ENCODE assay signal across 32 cellular contexts in genomic region chr1:95627244-95627643, GRCh38.
"Had no signal": no experiment of that assay in that cellular context is flagged by ENCODE, and none has a peak within 500 bp of the region (broad histone marks: within the 10 kb centered on the region; RNA-seq: fewer than 3 reads in every experiment).

No MANE protein-coding gene starts in this region.

- DNase-seq: activated CD4-positive, alpha-beta T cell treated with anti-CD3 and anti-CD28 coated beads for 36 hours; activated CD4-positive, CD25-positive, alpha-beta regulatory T cell; activated CD8-positive, alpha-beta memory T cell treated with anti-CD3 and anti-CD28 coated beads, Interleukin-2, amount 10 ng/mL, durations not matched to agents 7 days and 5 days; activated CD8-positive, alpha-beta T cell treated with anti-CD3 and anti-CD28 coated beads, Interleukin-2, amount 10 ng/mL, durations not matched to agents 7 days and 5 days; activated naive CD4-positive, alpha-beta T cell treated with Interleukin-2 at 50 U/mL for 16 hours; activated T-cell treated with anti-CD3 and anti-CD28 coated beads, Interleukin-2, amount 50 U/mL, for 48 hours; adrenal gland; cortex of kidney; effector memory CD8-positive, alpha-beta T cell; foreskin keratinocyte; heart left ventricle; midbrain; naive thymus-derived CD4-positive, alpha-beta T cell; nucleus accumbens; psoas muscle; stimulated activated CD4-positive, alpha-beta T cell treated with anti-CD3 and anti-CD28 coated beads, Interleukin-1b, Interleukin-23, amount 100 ng/mL, for 48 hours; stimulated activated CD4-positive, alpha-beta T cell treated with anti-CD3 and anti-CD28 coated beads, Interleukin-4, amount 100 ng/mL, for 4 hours; stimulated activated CD8-positive, alpha-beta memory T cell treated with anti-CD3 and anti-CD28 coated beads, Interleukin-4, amount 100 ng/mL, for 48 hours; stimulated activated naive CD8-positive, alpha-beta T cell treated with anti-CD3 and anti-CD28 coated beads, Interleukin-15, amount 100 ng/mL, for 72 hours; T-helper 17 cell; T1000; thyroid gland; upper lobe of left lung had no signal

- H3K36me3 ChIP-seq: adrenal gland, ascending aorta, heart left ventricle, right atrium auricular region, thyroid gland, upper lobe of left lung, vagina had no signal

- ATAC-seq: activated CD4-positive, alpha-beta T cell treated with anti-CD3 and anti-CD28 coated beads for 36 hours; activated CD8-positive, alpha-beta memory T cell treated with anti-CD3 and anti-CD28 coated beads, Interleukin-2, amount 10 ng/mL, durations not matched to agents 7 days and 5 days; activated CD8-positive, alpha-beta T cell treated with anti-CD3 and anti-CD28 coated beads, Interleukin-2, amount 10 ng/mL, durations not matched to agents 7 days and 5 days; effector memory CD8-positive, alpha-beta T cell; esophagus mucosa; foreskin keratinocyte; heart left ventricle; naive thymus-derived CD4-positive, alpha-beta T cell; psoas muscle; stimulated activated memory B cell treated with anti-CD40 and anti-IgM and Interleukin-4, amounts not matched to agents 10 μg/mL and 1 μg/mL and 100 μg/mL, for 72 hours; stimulated activated naive CD8-positive, alpha-beta T cell treated with anti-CD3 and anti-CD28 coated beads, Interleukin-15, amount 100 ng/mL, for 72 hours; T-helper 17 cell had no signal

- H3K36me3 Mint-ChIP-seq: activated CD8-positive, alpha-beta memory T cell treated with anti-CD3 and anti-CD28 coated beads, Interleukin-2, amount 10 ng/mL, durations not matched to agents 7 days and 5 days; activated naive CD8-positive, alpha-beta T cell; brain; naive thymus-derived CD4-positive, alpha-beta T cell; stimulated activated memory B cell treated with anti-CD40 and anti-IgM and Interleukin-4, amounts not matched to agents 10 μg/mL and 1 μg/mL and 100 μg/mL, for 72 hours had no signal

- H3K79me2 ChIP-seq: parathyroid adenoma had no signal

- H2AFZ ChIP-seq: parathyroid adenoma had no signal

- H3K4me3 Mint-ChIP-seq: activated CD4-positive, alpha-beta T cell treated with anti-CD3 and anti-CD28 coated beads for 36 hours; activated CD8-positive, alpha-beta memory T cell treated with anti-CD3 and anti-CD28 coated beads, Interleukin-2, amount 10 ng/mL, durations not matched to agents 7 days and 5 days; activated CD8-positive, alpha-beta T cell treated with anti-CD3 and anti-CD28 coated beads, Interleukin-2, amount 10 ng/mL, durations not matched to agents 7 days and 5 days; activated naive CD8-positive, alpha-beta T cell; brain; effector memory CD8-positive, alpha-beta T cell; naive thymus-derived CD4-positive, alpha-beta T cell; stimulated activated memory B cell treated with anti-CD40 and anti-IgM and Interleukin-4, amounts not matched to agents 10 μg/mL and 1 μg/mL and 100 μg/mL, for 72 hours; stimulated activated naive CD8-positive, alpha-beta T cell treated with anti-CD3 and anti-CD28 coated beads, Interleukin-15, amount 100 ng/mL, for 72 hours; T-helper 17 cell had no signal

- H3K27me3 Mint-ChIP-seq: activated CD4-positive, alpha-beta T cell treated with anti-CD3 and anti-CD28 coated beads for 36 hours; activated CD8-positive, alpha-beta memory T cell treated with anti-CD3 and anti-CD28 coated beads, Interleukin-2, amount 10 ng/mL, durations not matched to agents 7 days and 5 days; activated naive CD8-positive, alpha-beta T cell; brain; effector memory CD8-positive, alpha-beta T cell; stimulated activated memory B cell treated with anti-CD40 and anti-IgM and Interleukin-4, amounts not matched to agents 10 μg/mL and 1 μg/mL and 100 μg/mL, for 72 hours; stimulated activated naive CD8-positive, alpha-beta T cell treated with anti-CD3 and anti-CD28 coated beads, Interleukin-15, amount 100 ng/mL, for 72 hours; T-helper 17 cell had no signal

- H3K4me1 ChIP-seq: adrenal gland, ascending aorta, foreskin keratinocyte, heart left ventricle, parathyroid adenoma, psoas muscle, right atrium auricular region, thyroid gland, upper lobe of left lung, vagina had no signal

- H3K27ac ChIP-seq: adrenal gland, ascending aorta, foreskin keratinocyte, heart left ventricle, parathyroid adenoma, psoas muscle, right atrium auricular region, thyroid gland, vagina had no signal

- H3K4me3 ChIP-seq: adrenal gland, ascending aorta, heart left ventricle, psoas muscle, right atrium auricular region, smooth muscle cell, thyroid gland, upper lobe of left lung, vagina had no signal

- H3K27ac Mint-ChIP-seq: activated CD4-positive, alpha-beta T cell treated with anti-CD3 and anti-CD28 coated beads for 36 hours; activated CD8-positive, alpha-beta memory T cell treated with anti-CD3 and anti-CD28 coated beads, Interleukin-2, amount 10 ng/mL, durations not matched to agents 7 days and 5 days; activated CD8-positive, alpha-beta T cell treated with anti-CD3 and anti-CD28 coated beads, Interleukin-2, amount 10 ng/mL, durations not matched to agents 7 days and 5 days; activated naive CD8-positive, alpha-beta T cell; brain; effector memory CD8-positive, alpha-beta T cell; naive thymus-derived CD4-positive, alpha-beta T cell; stimulated activated memory B cell treated with anti-CD40 and anti-IgM and Interleukin-4, amounts not matched to agents 10 μg/mL and 1 μg/mL and 100 μg/mL, for 72 hours; T-helper 17 cell had no signal

- H3K9ac ChIP-seq: parathyroid adenoma had no signal

- H3K4me2 ChIP-seq: smooth muscle cell had no signal

- H3K27me3 ChIP-seq: adrenal gland, ascending aorta, foreskin keratinocyte, heart left ventricle, right atrium auricular region, thyroid gland, upper lobe of left lung, vagina had no signal

- H3K4me1 Mint-ChIP-seq: activated CD4-positive, alpha-beta T cell treated with anti-CD3 and anti-CD28 coated beads for 36 hours; activated CD8-positive, alpha-beta memory T cell treated with anti-CD3 and anti-CD28 coated beads, Interleukin-2, amount 10 ng/mL, durations not matched to agents 7 days and 5 days; naive thymus-derived CD4-positive, alpha-beta T cell; stimulated activated memory B cell treated with anti-CD40 and anti-IgM and Interleukin-4, amounts not matched to agents 10 μg/mL and 1 μg/mL and 100 μg/mL, for 72 hours; stimulated activated naive CD8-positive, alpha-beta T cell treated with anti-CD3 and anti-CD28 coated beads, Interleukin-15, amount 100 ng/mL, for 72 hours; T-helper 17 cell had no signal

- H3K9me3 ChIP-seq: adrenal gland, ascending aorta, psoas muscle, right atrium auricular region, thyroid gland, upper lobe of left lung, vagina had no signal
